ENCODE assay signal across 25 cellular contexts in genomic region chr6:169421890-169422289, GRCh38.
"Had no signal": no experiment of that assay in that cellular context is flagged by ENCODE, and none has a peak within 500 bp of the region (broad histone marks: within the 10 kb centered on the region; RNA-seq: fewer than 3 reads in every experiment).

No MANE protein-coding gene starts in this region.

- H3K4me3 Mint-ChIP-seq: dendritic cell treated with granulocyte-macrophage colony-stimulating factor and Interleukin-4, amounts not matched to agents 40 ng/mL and 50 ng/mL, for 4 days; effector memory CD8-positive, alpha-beta T cell; endodermal cell; mesothelial cell of epicardium had no signal

- H3K27me3 ChIP-seq: colonic mucosa, esophagus squamous epithelium, gastrocnemius medialis, left lung had no signal

- H3K9me3 ChIP-seq: colonic mucosa, esophagus squamous epithelium, gastrocnemius medialis, lower lobe of right lung, mucosa of descending colon had no signal

- H3K27ac Mint-ChIP-seq: dendritic cell treated with granulocyte-macrophage colony-stimulating factor and Interleukin-4, amounts not matched to agents 40 ng/mL and 50 ng/mL, for 4 days; effector memory CD8-positive, alpha-beta T cell; endodermal cell; mesothelial cell of epicardium had no signal

- H3K36me3 ChIP-seq: colonic mucosa, esophagus squamous epithelium, gastrocnemius medialis, heart right ventricle, left lung, lower lobe of right lung had no signal

- ATAC-seq: effector memory CD8-positive, alpha-beta T cell; esophagus mucosa; gastrocnemius medialis; heart right ventricle; left cardiac atrium; left lung; left ventricle myocardium superior; lower lobe of right lung; mucosa of descending colon had no signal

- DNase-seq: cerebellar nuclear complex; colonic mucosa; cortex of kidney; effector CD8-positive, alpha-beta T cell; effector memory CD8-positive, alpha-beta T cell; endodermal cell; erythroblast; esophagus squamous epithelium; foreskin fibroblast; foreskin melanocyte; gastrocnemius medialis; glutamatergic neuron; head of caudate nucleus; heart right ventricle; hippocampal formation; left cardiac atrium; left lung; left ventricle myocardium superior; lower lobe of right lung; mesenchymal stem cell; mucosa of descending colon had no signal

- H3K4me3 ChIP-seq: colonic mucosa, esophagus squamous epithelium, gastrocnemius medialis, heart right ventricle, left lung, lower lobe of right lung, mucosa of descending colon had no signal

- H3K4me1 ChIP-seq: colonic mucosa, esophagus squamous epithelium, gastrocnemius medialis, heart right ventricle, left lung, lower lobe of right lung had no signal

- H3K27ac ChIP-seq: colonic mucosa, epithelial cell of prostate, esophagus squamous epithelium, gastrocnemius medialis, heart right ventricle, left lung, lower lobe of right lung had no signal

- H3K36me3 Mint-ChIP-seq: mesothelial cell of epicardium had no signal

- H3K9me3 Mint-ChIP-seq: effector memory CD8-positive, alpha-beta T cell had no signal
